In genomic region chr16:16075463-16076399, GRCh38 we compare ENCODE assay signal across 10 cellular contexts.
A peak's percentile ranks its signal among the peaks of the same experiment; 100 is the strongest.
DNase-seq lines count a peak whose midpoint lies in the region; ATAC-seq and TF ChIP-seq lines count a peak whose summit lies in the region.
"Had no signal": no experiment of that assay in that cellular context is flagged by ENCODE, and none has a peak within 500 bp of the region (broad histone marks: within the 10 kb centered on the region; RNA-seq: fewer than 3 reads in every experiment).

No MANE protein-coding gene starts in this region.

- no peak overlapping the region; the same call in 1 of the 2 replicates for H3K14ac ChIP-seq in H9 (ENCODE audit: insufficient read depth, low read length)

- H2BK5ac ChIP-seq in H9 (ENCODE audit: insufficient read length, low read length), result no peak overlapping the region

- no peak overlapping the region for H3K56ac ChIP-seq in H9 (ENCODE audit: insufficient read length, low read depth, low read length)

- no peak overlapping the region for H3K4me2 ChIP-seq in H9 (ENCODE audit: insufficient read depth, insufficient read length, low read length)
- H3K4me2 ChIP-seq in smooth muscle cell, result peak overlapping the region; percentile 47

- no peak overlapping the region for H3K18ac ChIP-seq in H9 (ENCODE audit: insufficient read length, low read depth, low read length)

- no CpG with 5 or more reads among the region's 29 CpGs for WGBS in H9 (ENCODE audit: extremely low coverage, insufficient read length, low lambda C conversion rate)
- 95% methylated on average over 29 of the region's 29 CpGs for WGBS in smooth muscle cell (ENCODE audit: low lambda C conversion rate)

- H3K79me1 ChIP-seq in H9 (ENCODE audit: insufficient read depth, low read depth, low read length, poor library complexity, severe bottlenecking), result no peaks in the 10 kb centered on the region

- H3K4me1 ChIP-seq in H9 (ENCODE audit: insufficient read depth, low read length) (peaks cover 4% of the 10 kb centered on the region; the same call in 1 of the 2 replicates), smooth muscle cell (ENCODE audit: low read depth) (peaks cover 8% of the 10 kb centered on the region)

- no peaks in the 10 kb centered on the region for H3K9me3 ChIP-seq in H9 (ENCODE audit: control insufficient read depth, low read depth, low read length)
- H3K9me3 ChIP-seq in smooth muscle cell (replicated peaks; ENCODE audit: low read depth), result no peaks in the 10 kb centered on the region

- ATAC-seq in activated naive CD8-positive, alpha-beta T cell treated with anti-CD3 and anti-CD28 coated beads, Interleukin-2, amount 50 U/mL, for 24 hours, result no peak
- ATAC-seq in GM21737 (IDR thresholded peaks at IDR 0.05; ENCODE audit: unreplicated experiment) (no peak), HG03280 (IDR thresholded peaks at IDR 0.05; ENCODE audit: unreplicated experiment) (no peak)
- ATAC-seq: left colon had no signal

- no peak overlapping the region for H2BK120ac ChIP-seq in H9 (ENCODE audit: low read depth, low read length, poor library complexity, severe bottlenecking)

- no peak overlapping the region for H4K91ac ChIP-seq in H9 (ENCODE audit: insufficient read length, low read depth, low read length)

- no peaks in the 10 kb centered on the region for H3F3A ChIP-seq in smooth muscle cell (ENCODE audit: low read depth)

- H2BK20ac ChIP-seq in H9 (ENCODE audit: low read depth, low read length, poor library complexity, severe bottlenecking), result no peak overlapping the region

- H3K27ac ChIP-seq in H9 (ENCODE audit: insufficient read length, low read depth, low read length), result no peak overlapping the region
- H3K27ac ChIP-seq in smooth muscle cell (ENCODE audit: low read depth), result no peak overlapping the region

- no peak overlapping the region for H4K8ac ChIP-seq in H9 (replicated peaks; ENCODE audit: insufficient read length, low read depth, low read length)

- H3K4me1 Mint-ChIP-seq in H9, result peaks cover 19 to 24% of the 10 kb centered on the region in 2 experiments
- H3K4me1 Mint-ChIP-seq in activated naive CD8-positive, alpha-beta T cell treated with anti-CD3 and anti-CD28 coated beads, Interleukin-2, amount 50 U/mL, for 24 hours, result peaks cover 5% of the 10 kb centered on the region

- CTCF ChIA-PET in HEK293T (lab: Yijun Ruan, JAX), result no interaction called here

- no peak overlapping the region for H2BK12ac ChIP-seq in H9 (ENCODE audit: insufficient read length, low read depth, low read length)

- no peaks in the 10 kb centered on the region for H3K23me2 ChIP-seq in H9 (ENCODE audit: insufficient read length, low read depth, low read length, poor library complexity, severe bottlenecking)

- H3K4ac ChIP-seq in H9 (ENCODE audit: low read depth, low read length), result no peak overlapping the region

- H3K27me3 Mint-ChIP-seq in H9 (ENCODE audit: low read depth), result no peaks in the 10 kb centered on the region; the same call in 1 of the 2 replicates
- H3K27me3 Mint-ChIP-seq in activated naive CD8-positive, alpha-beta T cell treated with anti-CD3 and anti-CD28 coated beads, Interleukin-2, amount 50 U/mL, for 24 hours, result no peaks in the 10 kb centered on the region

- H3K9me3 Mint-ChIP-seq in H9, result no peaks in the 10 kb centered on the region
- no peaks in the 10 kb centered on the region for H3K9me3 Mint-ChIP-seq in activated naive CD8-positive, alpha-beta T cell treated with anti-CD3 and anti-CD28 coated beads, Interleukin-2, amount 50 U/mL, for 24 hours

- H3K79me2 ChIP-seq in H9 (ENCODE audit: insufficient read depth, low read length) (no peaks in the 10 kb centered on the region), smooth muscle cell (ENCODE audit: low read depth) (no peaks in the 10 kb centered on the region)

- no peaks in the 10 kb centered on the region for H4K20me1 ChIP-seq in H9 (ENCODE audit: control insufficient read depth, insufficient read depth, insufficient read length)
- no peaks in the 10 kb centered on the region for H4K20me1 ChIP-seq in smooth muscle cell (ENCODE audit: low read depth)

- TF ChIP-seq CTCF in H9 (conservative IDR thresholded peaks at IDR 0.05), result no peak
- no peak for TF ChIP-seq CTCF in smooth muscle cell (IDR thresholded peaks at IDR 0.05; ENCODE audit: borderline replicate concordance, insufficient read depth, poor library complexity, severe bottlenecking)

- DNase-seq in H9, result no peak
- no peak for DNase-seq in activated naive CD8-positive, alpha-beta T cell treated with anti-CD3 and anti-CD28 coated beads, Interleukin-2, amount 50 U/mL, for 24 hours
- DNase-seq in iris pigment epithelial cell (ENCODE audit: low read depth), result peak; percentile 76
- no peak for DNase-seq in smooth muscle cell (lab: John Stamatoyannopoulos, UW; ENCODE audit: unreplicated experiment)
- DNase-seq in H4 (ENCODE audit: low spot score), result no peak
- no peak for DNase-seq in HEK293T (ENCODE audit: extremely low spot score)
- DNase-seq: NCI-H1092 had no signal

- H2BK15ac ChIP-seq in H9 (ENCODE audit: low read depth, low read length), result no peak overlapping the region

- no peak overlapping the region for H4K5ac ChIP-seq in H9 (ENCODE audit: insufficient read length, low read depth, low read length)

- no peak overlapping the region for H3K9ac ChIP-seq in H9 (ENCODE audit: extremely low read depth, insufficient read length, low read length)
- no peak overlapping the region for H3K9ac ChIP-seq in smooth muscle cell (ENCODE audit: low read depth)

- H3K4me3 ChIP-seq in smooth muscle cell, result no peak overlapping the region

- no peak overlapping the region for H3T11ph ChIP-seq in H9 (ENCODE audit: low read length)

- H3K4me3 Mint-ChIP-seq in H9, result no peak overlapping the region; a peak in 2 of 5 replicates
- no peak overlapping the region for H3K4me3 Mint-ChIP-seq in activated naive CD8-positive, alpha-beta T cell treated with anti-CD3 and anti-CD28 coated beads, Interleukin-2, amount 50 U/mL, for 24 hours

- H3K27me3 ChIP-seq in H9 (ENCODE audit: insufficient read depth, low read length) (no peaks in the 10 kb centered on the region), smooth muscle cell (ENCODE audit: low read depth) (no peaks in the 10 kb centered on the region)

- POLR2A ChIA-PET in HEK293T (lab: Yijun Ruan, JAX), result no interaction called here

- H3K27ac Mint-ChIP-seq in H9, result peak overlapping the region; percentile 93 to 95 (median 95); a peak in 6 of 7 replicates
- H3K27ac Mint-ChIP-seq in activated naive CD8-positive, alpha-beta T cell treated with anti-CD3 and anti-CD28 coated beads, Interleukin-2, amount 50 U/mL, for 24 hours, result peak overlapping the region; percentile 11

- no peak overlapping the region for H3K23ac ChIP-seq in H9 (ENCODE audit: insufficient read length, low read depth, low read length)

- H3K36me3 ChIP-seq in smooth muscle cell (ENCODE audit: low read depth), result no peaks in the 10 kb centered on the region

- H3K36me3 Mint-ChIP-seq in H9 (ENCODE audit: insufficient read depth in 1 of 3, low read depth in 3 of 3), result peaks cover 22 to 80% (median 55%) of the 10 kb centered on the region in 3 experiments
- peaks cover 41% of the 10 kb centered on the region for H3K36me3 Mint-ChIP-seq in activated naive CD8-positive, alpha-beta T cell treated with anti-CD3 and anti-CD28 coated beads, Interleukin-2, amount 50 U/mL, for 24 hours (ENCODE audit: low read depth)

- H2AFZ ChIP-seq in H9 (ENCODE audit: low read length), result no peak overlapping the region
- H2AFZ ChIP-seq in smooth muscle cell (ENCODE audit: low read depth), result no peak overlapping the region

- H2AK5ac ChIP-seq in H9 (ENCODE audit: insufficient read length, low read length), result no peak overlapping the region

TF ChIP-seq in HEK293T, 16 proteins besides CTCF, POLR2A, EP300 and RAD21:
- TF ChIP-seq PKNOX1 (IDR thresholded peaks at IDR 0.05) (no peak), LEF1 (IDR thresholded peaks at IDR 0.05; ENCODE audit: borderline replicate concordance) (no peak), SUZ12 (IDR thresholded peaks at IDR 0.05) (no peak)
